In genomic region chr15:40743921-40744809, GRCh38 we compare ENCODE assay signal across 1 cellular context.
A peak's percentile ranks its signal among the peaks of the same experiment; 100 is the strongest.
TF ChIP-seq lines count a peak whose summit lies in the region.

No MANE protein-coding gene starts in this region.

TF ChIP-seq in K562, 482 proteins besides CTCF, POLR2A, EP300 and RAD21 (continued from another document):
- TF ChIP-seq ZNF384 (IDR thresholded peaks at IDR 0.05; ENCODE audit: low read depth, low read length) (peak; percentile 63), FOSL1 (tag; conservative IDR thresholded peaks at IDR 0.05) (peak; percentile 87), NR2C1 (IDR thresholded peaks at IDR 0.05) (peak; percentile 57; the same call in 1 of the 2 replicates), NR2C1 (tag; IDR thresholded peaks at IDR 0.05) (peak; percentile 88), CBFA2T3 (IDR thresholded peaks at IDR 0.05) (peak; percentile 47; the same call in 1 of the 2 replicates), CBFA2T2 (conservative IDR thresholded peaks at IDR 0.05) (0 out of 2 replicates have a peak, but pooled peaks have one; percentile 20), BHLHE40 (IDR thresholded peaks at IDR 0.05; ENCODE audit: low read length) (peak; percentile 93), DPF2 (IDR thresholded peaks at IDR 0.05) (0 out of 2 replicates have a peak, but pooled peaks have one; percentile 35), FOXJ2 (tag; IDR thresholded peaks at IDR 0.05) (no peak), IRF9 (tag; IDR thresholded peaks at IDR 0.05) (0 out of 2 replicates have a peak, but pooled peaks have one; percentile 31), USF1 (CRISPR knock-in tag; IDR thresholded peaks at IDR 0.05) (0 out of 2 replicates have a peak, but pooled peaks have one; percentile 29), JUND (IDR thresholded peaks at IDR 0.05; ENCODE audit: borderline replicate concordance, low read depth, low read length) (peak; percentile 27; the same call in 1 of the 2 replicates), JUND (tag; IDR thresholded peaks at IDR 0.05; ENCODE audit: borderline replicate concordance, low read depth, low read length) (no peak; the same call in 2 of the 3 replicates), SRSF1 (IDR thresholded peaks at IDR 0.05; ENCODE audit: low read depth, low read length) (no peak)
- TF ChIP-seq, protein P1, sequence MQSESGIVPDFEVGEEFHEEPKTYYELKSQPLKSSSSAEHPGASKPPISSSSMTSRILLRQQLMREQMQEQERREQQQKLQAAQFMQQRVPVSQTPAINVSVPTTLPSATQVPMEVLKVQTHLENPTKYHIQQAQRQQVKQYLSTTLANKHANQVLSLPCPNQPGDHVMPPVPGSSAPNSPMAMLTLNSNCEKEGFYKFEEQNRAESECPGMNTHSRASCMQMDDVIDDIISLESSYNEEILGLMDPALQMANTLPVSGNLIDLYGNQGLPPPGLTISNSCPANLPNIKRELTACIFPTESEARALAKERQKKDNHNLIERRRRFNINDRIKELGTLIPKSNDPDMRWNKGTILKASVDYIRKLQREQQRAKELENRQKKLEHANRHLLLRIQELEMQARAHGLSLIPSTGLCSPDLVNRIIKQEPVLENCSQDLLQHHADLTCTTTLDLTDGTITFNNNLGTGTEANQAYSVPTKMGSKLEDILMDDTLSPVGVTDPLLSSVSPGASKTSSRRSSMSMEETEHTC (IDR thresholded peaks at IDR 0.05) = no peak
- TF ChIP-seq, protein P2, sequence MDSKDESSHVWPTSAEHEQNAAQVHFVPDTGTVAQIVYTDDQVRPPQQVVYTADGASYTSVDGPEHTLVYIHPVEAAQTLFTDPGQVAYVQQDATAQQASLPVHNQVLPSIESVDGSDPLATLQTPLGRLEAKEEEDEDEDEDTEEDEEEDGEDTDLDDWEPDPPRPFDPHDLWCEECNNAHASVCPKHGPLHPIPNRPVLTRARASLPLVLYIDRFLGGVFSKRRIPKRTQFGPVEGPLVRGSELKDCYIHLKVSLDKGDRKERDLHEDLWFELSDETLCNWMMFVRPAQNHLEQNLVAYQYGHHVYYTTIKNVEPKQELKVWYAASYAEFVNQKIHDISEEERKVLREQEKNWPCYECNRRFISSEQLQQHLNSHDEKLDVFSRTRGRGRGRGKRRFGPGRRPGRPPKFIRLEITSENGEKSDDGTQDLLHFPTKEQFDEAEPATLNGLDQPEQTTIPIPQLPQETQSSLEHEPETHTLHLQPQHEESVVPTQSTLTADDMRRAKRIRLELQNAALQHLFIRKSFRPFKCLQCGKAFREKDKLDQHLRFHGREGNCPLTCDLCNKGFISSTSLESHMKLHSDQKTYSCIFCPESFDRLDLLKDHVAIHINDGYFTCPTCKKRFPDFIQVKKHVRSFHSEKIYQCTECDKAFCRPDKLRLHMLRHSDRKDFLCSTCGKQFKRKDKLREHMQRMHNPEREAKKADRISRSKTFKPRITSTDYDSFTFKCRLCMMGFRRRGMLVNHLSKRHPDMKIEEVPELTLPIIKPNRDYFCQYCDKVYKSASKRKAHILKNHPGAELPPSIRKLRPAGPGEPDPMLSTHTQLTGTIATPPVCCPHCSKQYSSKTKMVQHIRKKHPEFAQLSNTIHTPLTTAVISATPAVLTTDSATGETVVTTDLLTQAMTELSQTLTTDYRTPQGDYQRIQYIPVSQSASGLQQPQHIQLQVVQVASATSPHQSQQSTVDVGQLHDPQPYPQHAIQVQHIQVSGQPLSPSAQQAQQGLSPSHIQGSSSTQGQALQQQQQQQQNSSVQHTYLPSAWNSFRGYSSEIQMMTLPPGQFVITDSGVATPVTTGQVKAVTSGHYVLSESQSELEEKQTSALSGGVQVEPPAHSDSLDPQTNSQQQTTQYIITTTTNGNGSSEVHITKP (IDR thresholded peaks at IDR 0.05; ENCODE audit: partially characterized antibody) = peak; percentile 92
- TF ChIP-seq, protein P3, sequence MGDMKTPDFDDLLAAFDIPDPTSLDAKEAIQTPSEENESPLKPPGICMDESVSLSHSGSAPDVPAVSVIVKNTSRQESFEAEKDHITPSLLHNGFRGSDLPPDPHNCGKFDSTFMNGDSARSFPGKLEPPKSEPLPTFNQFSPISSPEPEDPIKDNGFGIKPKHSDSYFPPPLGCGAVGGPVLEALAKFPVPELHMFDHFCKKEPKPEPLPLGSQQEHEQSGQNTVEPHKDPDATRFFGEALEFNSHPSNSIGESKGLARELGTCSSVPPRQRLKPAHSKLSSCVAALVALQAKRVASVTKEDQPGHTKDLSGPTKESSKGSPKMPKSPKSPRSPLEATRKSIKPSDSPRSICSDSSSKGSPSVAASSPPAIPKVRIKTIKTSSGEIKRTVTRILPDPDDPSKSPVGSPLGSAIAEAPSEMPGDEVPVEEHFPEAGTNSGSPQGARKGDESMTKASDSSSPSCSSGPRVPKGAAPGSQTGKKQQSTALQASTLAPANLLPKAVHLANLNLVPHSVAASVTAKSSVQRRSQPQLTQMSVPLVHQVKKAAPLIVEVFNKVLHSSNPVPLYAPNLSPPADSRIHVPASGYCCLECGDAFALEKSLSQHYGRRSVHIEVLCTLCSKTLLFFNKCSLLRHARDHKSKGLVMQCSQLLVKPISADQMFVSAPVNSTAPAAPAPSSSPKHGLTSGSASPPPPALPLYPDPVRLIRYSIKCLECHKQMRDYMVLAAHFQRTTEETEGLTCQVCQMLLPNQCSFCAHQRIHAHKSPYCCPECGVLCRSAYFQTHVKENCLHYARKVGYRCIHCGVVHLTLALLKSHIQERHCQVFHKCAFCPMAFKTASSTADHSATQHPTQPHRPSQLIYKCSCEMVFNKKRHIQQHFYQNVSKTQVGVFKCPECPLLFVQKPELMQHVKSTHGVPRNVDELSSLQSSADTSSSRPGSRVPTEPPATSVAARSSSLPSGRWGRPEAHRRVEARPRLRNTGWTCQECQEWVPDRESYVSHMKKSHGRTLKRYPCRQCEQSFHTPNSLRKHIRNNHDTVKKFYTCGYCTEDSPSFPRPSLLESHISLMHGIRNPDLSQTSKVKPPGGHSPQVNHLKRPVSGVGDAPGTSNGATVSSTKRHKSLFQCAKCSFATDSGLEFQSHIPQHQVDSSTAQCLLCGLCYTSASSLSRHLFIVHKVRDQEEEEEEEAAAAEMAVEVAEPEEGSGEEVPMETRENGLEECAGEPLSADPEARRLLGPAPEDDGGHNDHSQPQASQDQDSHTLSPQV (IDR thresholded peaks at IDR 0.05) = no peak
